19 cellular contexts compared by ENCODE assay signal in the genomic region with DNA sequence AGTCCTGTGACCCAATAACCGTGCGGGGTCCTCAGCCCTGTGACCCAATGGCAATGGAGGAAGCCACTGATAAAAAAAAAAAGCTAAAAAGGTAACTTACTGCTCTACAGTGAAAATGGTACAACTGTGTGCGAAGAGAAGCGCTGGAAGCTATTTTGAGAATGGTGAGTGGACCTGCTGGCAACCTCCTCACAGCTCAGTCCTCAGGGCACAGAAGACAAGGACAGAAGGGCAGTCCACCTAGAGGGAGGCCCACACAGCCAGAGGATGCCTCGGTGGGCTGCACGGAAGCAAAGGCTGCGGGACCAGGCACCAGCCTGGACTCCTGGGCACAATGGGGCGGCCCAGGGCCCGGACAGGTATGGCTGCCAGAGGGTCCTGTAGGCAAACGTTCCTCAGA. TPM values are rescaled to one million over a fixed set of nuclear protein-coding genes. Genes with fewer than 3 reads are reported as not detected.
DNase-seq lines count a peak whose midpoint lies in the region; ATAC-seq and TF ChIP-seq lines count a peak whose summit lies in the region.
"Had no signal": no experiment of that assay in that cellular context is flagged by ENCODE, and none has a peak within 500 bp of the region (broad histone marks: within the 10 kb centered on the region; RNA-seq: fewer than 3 reads in every experiment).

No MANE protein-coding gene starts in this region.

- CTCF ChIA-PET in Calu3 (lab: Charles Lee) (interaction anchor here (0.7 to 1.4 kb wide), 2 partner anchors 24 to 123 kb away, joined by 3 to 9 read pairs; no protein-coding TSS in a partner anchor), PC-9 (lab: Charles Lee) (no interaction called here)

- peaks cover 0 to 77% of the 10 kb centered on the region in 2 donors for H3K36me3 ChIP-seq in gastroesophageal sphincter
- H3K36me3 ChIP-seq in sigmoid colon = peaks cover 5 to 63% (median 28%) of the 10 kb centered on the region in 4 donors
- peaks cover 39% of the 10 kb centered on the region; the same call in 1 of the 2 replicates for H3K36me3 ChIP-seq in PC-9 (ENCODE audit: low read depth)
- peaks cover 54% of the 10 kb centered on the region for H3K36me3 ChIP-seq in GM23248 (ENCODE audit: low read depth)

- POLR2A ChIA-PET in PC-9 (lab: Charles Lee; ENCODE audit: unreplicated experiment) = no interaction called here

- H3K9me3 ChIP-seq in gastroesophageal sphincter (no peaks in the 10 kb centered on the region), sigmoid colon (no peaks in the 10 kb centered on the region), PC-9 (ENCODE audit: insufficient read depth, low read depth) (no peaks in the 10 kb centered on the region), GM23248 (ENCODE audit: low read depth) (no peaks in the 10 kb centered on the region)
- H3K9me3 ChIP-seq: A549, Caco-2 had no signal

- H2AFZ ChIP-seq in PC-9 (no peak overlapping the region), GM23248 (no peak overlapping the region)

- no peaks in the 10 kb centered on the region for H3K27me3 ChIP-seq in gastroesophageal sphincter
- H3K27me3 ChIP-seq in sigmoid colon = no peaks in the 10 kb centered on the region
- no peaks in the 10 kb centered on the region for H3K27me3 ChIP-seq in PC-9 (ENCODE audit: insufficient read depth, low read depth)
- H3K27me3 ChIP-seq in GM23248 (replicated peaks; ENCODE audit: insufficient read depth) = no peaks in the 10 kb centered on the region

- H3K4me3 ChIP-seq in gastroesophageal sphincter = no peak overlapping the region
- no peak overlapping the region for H3K4me3 ChIP-seq in sigmoid colon
- H3K4me3 ChIP-seq in PC-9 = no peak overlapping the region
- H3K4me3 ChIP-seq in GM23248 = no peak overlapping the region
- H3K4me3 ChIP-seq: A549 had no signal

- H3K4me1 ChIP-seq in gastroesophageal sphincter (peaks cover 0 to 77% (median 49%) of the 10 kb centered on the region in 3 donors), sigmoid colon (peaks cover 0 to 75% (median 69%) of the 10 kb centered on the region in 4 donors), PC-9 (replicated peaks; ENCODE audit: insufficient read depth) (no peaks in the 10 kb centered on the region), GM23248 (ENCODE audit: insufficient read depth) (peaks cover 37% of the 10 kb centered on the region)
- H3K4me1 ChIP-seq: A549, Caco-2 had no signal

- H3K9ac ChIP-seq in GM23248 = no peak overlapping the region

- no peaks in the 10 kb centered on the region for H3K9me2 ChIP-seq in PC-9 (ENCODE audit: insufficient read depth)
- H3K9me2 ChIP-seq in GM23248 (ENCODE audit: insufficient read depth) = no peaks in the 10 kb centered on the region

- peak overlapping the region; percentile 71 for H3K27ac Mint-ChIP-seq in activated T-cell treated with anti-CD3 and anti-CD28 coated beads, Interleukin-2, amount 50 U/mL, for 72 hours
- H3K27ac Mint-ChIP-seq in Calu3 (ENCODE audit: unreplicated experiment) = peak overlapping the region; percentile 93
- H3K27ac Mint-ChIP-seq: IgD-negative memory B cell had no signal

- peaks cover 48% of the 10 kb centered on the region for H3K4me1 Mint-ChIP-seq in activated T-cell treated with anti-CD3 and anti-CD28 coated beads, Interleukin-2, amount 50 U/mL, for 72 hours (ENCODE audit: low read depth)
- H3K4me1 Mint-ChIP-seq in Calu3 (ENCODE audit: low read depth, unreplicated experiment) = peaks cover 9% of the 10 kb centered on the region

- no peak overlapping the region for H3K4me3 Mint-ChIP-seq in activated T-cell treated with anti-CD3 and anti-CD28 coated beads, Interleukin-2, amount 50 U/mL, for 72 hours
- H3K4me3 Mint-ChIP-seq in Calu3 (ENCODE audit: low read depth, unreplicated experiment) = no peak overlapping the region
- H3K4me3 Mint-ChIP-seq: IgD-negative memory B cell had no signal

- H3K79me2 ChIP-seq in PC-9 (ENCODE audit: low read depth) (peaks cover 17% of the 10 kb centered on the region), GM23248 (ENCODE audit: insufficient read depth) (peaks cover 100% of the 10 kb centered on the region)

- no peaks in the 10 kb centered on the region for H3F3A ChIP-seq in PC-9 (ENCODE audit: insufficient read depth, low read depth)
- H3F3A ChIP-seq in GM23248 (ENCODE audit: insufficient read depth) = peaks cover 17% of the 10 kb centered on the region

- no peak for TF ChIP-seq POLR2A in gastroesophageal sphincter (IDR thresholded peaks at IDR 0.05)
- TF ChIP-seq POLR2A in sigmoid colon (IDR thresholded peaks at IDR 0.05) = no peak

- no peak for ATAC-seq in activated T-cell treated with anti-CD3 and anti-CD28 coated beads, Interleukin-2, amount 50 U/mL, for 72 hours (replicated peaks in 1 of 2)
- ATAC-seq in gastroesophageal sphincter = no peak
- ATAC-seq: A549, HCT116, Panc1 had no signal

- H3K27ac ChIP-seq in gastroesophageal sphincter = peak overlapping the region in 3 of 4 donors; percentile 20 to 66 (median 45)
- H3K27ac ChIP-seq in sigmoid colon = peak overlapping the region; percentile 33 to 83 (median 79)
- H3K27ac ChIP-seq in PC-9 = no peak overlapping the region
- no peak overlapping the region for H3K27ac ChIP-seq in GM23248
- H3K27ac ChIP-seq: A549, C4-2B had no signal

- intact Hi-C loops in Calu3 (cut with micrococcal nuclease; ENCODE audit: unreplicated experiment) (no loop called here), sigmoid colon (cut with DNase I) (loop anchor here (2.0 to 10.0 kb wide), 3 partner anchors 35 to 123 kb away; a partner anchor contains a TSS), PC-9 (cut with micrococcal nuclease; ENCODE audit: unreplicated experiment) (no loop called here)

- TF ChIP-seq CTCF in Calu3 (IDR thresholded peaks at IDR 0.05; ENCODE audit: unreplicated experiment) = no peak
- no peak for TF ChIP-seq CTCF in gastroesophageal sphincter (IDR thresholded peaks at IDR 0.05)
- TF ChIP-seq CTCF in sigmoid colon (IDR thresholded peaks at IDR 0.05) = no peak
- no peak for TF ChIP-seq CTCF in PC-9 (conservative IDR thresholded peaks at IDR 0.05)

- 95 to 100% methylated on average over 2 to 6 of the region's 10 CpGs for WGBS in gastroesophageal sphincter (ENCODE audit: low coverage in 1 of 2), 2 donors
- WGBS in sigmoid colon, 2 donors = 94 to 95% methylated on average over 10 of the region's 10 CpGs
- WGBS in GM23248 (ENCODE audit: low coverage in 1 of 2, low lambda C conversion rate in 2 of 2, missing lambda C conversion rate in 2 of 2), 2 experiments = 91 to 97% methylated on average over 10 of the region's 10 CpGs

- H3K27me3 Mint-ChIP-seq in activated T-cell treated with anti-CD3 and anti-CD28 coated beads, Interleukin-2, amount 50 U/mL, for 72 hours (ENCODE audit: low read depth) = no peaks in the 10 kb centered on the region
- H3K27me3 Mint-ChIP-seq in Calu3 (ENCODE audit: unreplicated experiment) = no peaks in the 10 kb centered on the region
- H3K27me3 Mint-ChIP-seq: IgD-negative memory B cell had no signal

- H4K20me1 ChIP-seq in PC-9 (ENCODE audit: insufficient read depth) (peaks cover 70% of the 10 kb centered on the region), GM23248 (ENCODE audit: insufficient read depth) (peaks cover 3% of the 10 kb centered on the region; the same call in 1 of the 2 replicates)

- in situ Hi-C loops in GM23248 (cut with MboI) = no loop called here

- H3K4me2 ChIP-seq in PC-9 = no peak overlapping the region
- H3K4me2 ChIP-seq in GM23248 (ENCODE audit: unreplicated experiment) = no peak overlapping the region
- H3K4me2 ChIP-seq: A549 had no signal

- no peak for DNase-seq in activated T-cell treated with anti-CD3 and anti-CD28 coated beads, Interleukin-2, amount 50 U/mL, for 72 hours
- no peak for DNase-seq in activated T-cell treated with anti-CD3 and anti-CD28 coated beads, Interleukin-2, amount 50 U/mL, for 48 hours
- DNase-seq in Calu3 (no peak), sigmoid colon (no peak), HuH-7.5 (ENCODE audit: low spot score) (no peak), PC-9 (no peak), GM23248 (no peak)
- DNase-seq: Caco-2, NCI-H1417, NCI-H1930, NCI-H2171 treated with DMSO at 0.1 percent for 48 hours, NCI-H510A, NCI-H82 had no signal

- no TSS peak for BruUV-seq in Calu3 (replicated peaks; lab: Mats Ljungman, UMichigan)
- no TSS peak for BruUV-seq in PC-9 (replicated peaks; lab: Mats Ljungman, UMichigan)

- H3K9me3 Mint-ChIP-seq in activated T-cell treated with anti-CD3 and anti-CD28 coated beads, Interleukin-2, amount 50 U/mL, for 72 hours = no peaks in the 10 kb centered on the region
- no peaks in the 10 kb centered on the region for H3K9me3 Mint-ChIP-seq in Calu3 (ENCODE audit: low read depth, unreplicated experiment)
- H3K9me3 Mint-ChIP-seq: IgD-negative memory B cell had no signal

- TF ChIP-seq EP300 in gastroesophageal sphincter (IDR thresholded peaks at IDR 0.05) = no peak
- TF ChIP-seq EP300 in sigmoid colon (IDR thresholded peaks at IDR 0.05) = no peak

- peaks cover 6 to 34% of the 10 kb centered on the region in 2 donors for H3K36me3 Mint-ChIP-seq in activated T-cell treated with anti-CD3 and anti-CD28 coated beads, Interleukin-2, amount 50 U/mL, for 72 hours (ENCODE audit: insufficient read depth in 2 of 2)
- peaks cover 72% of the 10 kb centered on the region for H3K36me3 Mint-ChIP-seq in Calu3 (ENCODE audit: insufficient read depth, unreplicated experiment)

RNA-seq across cellular contexts. Expression of a gene that starts 35.6 kb away (rescaled TPM):
- total RNA-seq in activated T-cell treated with anti-CD3 and anti-CD28 coated beads, Interleukin-2, amount 50 U/mL, for 72 hours = 10 to 100 TPM; 42.3 to 43.4 TPM
- total RNA-seq in Calu3 (2022) = 38.8 and 41.4 TPM in 2 replicates
- 10 to 100 TPM; 36.0 to 66.0 (median 45.5) TPM for total RNA-seq in gastroesophageal sphincter
- 10 to 100 TPM; 31.1 to 52.6 (median 35.9) TPM for total RNA-seq in sigmoid colon
- 10 to 100 TPM; 12.6 to 21.5 (median 14.3) TPM for polyA plus RNA-seq in sigmoid colon
- total RNA-seq in PC-9 (2021) = 28.5 and 30.9 TPM in 2 replicates
- 23.1 and 24.4 TPM in 2 replicates for total RNA-seq in GM23248 (2014; rRNA removed; shearing (Covaris generic))
- polyA plus RNA-seq in GM23248 (2016; fragmentation: Nextera tagmentation; extraction: Ambion mirVana) = 4.4 and 4.5 TPM in 2 replicates

Comparison
In these comparisons a context has a peak if more than half of its experiments do, and no peak if none do; other contexts are left out.
1. H3K27ac ChIP-seq: peak in gastroesophageal sphincter (3 of 4) and sigmoid colon (4 of 4); none in PC-9 (single experiment) and GM23248 (single experiment).